20 cellular contexts compared by ENCODE assay signal in genomic region chr2:100629309-100629708, GRCh38.
DNase-seq lines count a peak whose midpoint lies in the region; ATAC-seq and TF ChIP-seq lines count a peak whose summit lies in the region.
"Had no signal": no experiment of that assay in that cellular context is flagged by ENCODE, and none has a peak within 500 bp of the region (broad histone marks: within the 10 kb centered on the region; RNA-seq: fewer than 3 reads in every experiment).

No MANE protein-coding gene starts in this region.

- CTCF ChIA-PET in RWPE1 (lab: Yijun Ruan, JAX): no interaction called here

- peaks cover 12% of the 10 kb centered on the region for H3K4me1 Mint-ChIP-seq in stimulated activated memory B cell treated with anti-CD40 and anti-IgM and Interleukin-4, amounts not matched to agents 10 μg/mL and 1 μg/mL and 100 μg/mL, for 72 hours
- H3K4me1 Mint-ChIP-seq in T-helper 17 cell: peaks cover 45% of the 10 kb centered on the region

- DNase-seq in RWPE1 (ENCODE audit: low spot score): no peak
- peak; percentile 74 for DNase-seq in esophagus muscularis mucosa (ENCODE audit: extremely low spot score)
- DNase-seq in T-helper 17 cell: no peak
- DNase-seq in hypothalamus (lab: John Stamatoyannopoulos, UW): no peak
- no peak for DNase-seq in posterior cingulate gyrus
- DNase-seq: AML-193; CD4-positive, alpha-beta T cell; COR-L47; DMS53; H7; NCI-H1092; NCI-H1417 treated with DMSO at 0.1 percent for 48 hours; NCI-H187 treated with DMSO at 0.1 percent for 48 hours; NCI-H524; NCI-H774 had no signal

- WGBS in esophagus muscularis mucosa: 86% methylated on average over 4 of the region's 5 CpGs

- POLR2A ChIA-PET in RWPE1 (lab: Yijun Ruan, JAX; ENCODE audit: low non-redundant PET): no interaction called here

- H3K27me3 Mint-ChIP-seq in stimulated activated memory B cell treated with anti-CD40 and anti-IgM and Interleukin-4, amounts not matched to agents 10 μg/mL and 1 μg/mL and 100 μg/mL, for 72 hours: peaks cover 30% of the 10 kb centered on the region
- no peaks in the 10 kb centered on the region for H3K27me3 Mint-ChIP-seq in T-helper 17 cell
- H3K27me3 Mint-ChIP-seq: CD4-positive, alpha-beta T cell had no signal

- no peak overlapping the region for H3K4me3 Mint-ChIP-seq in stimulated activated memory B cell treated with anti-CD40 and anti-IgM and Interleukin-4, amounts not matched to agents 10 μg/mL and 1 μg/mL and 100 μg/mL, for 72 hours
- no peak overlapping the region for H3K4me3 Mint-ChIP-seq in T-helper 17 cell
- H3K4me3 Mint-ChIP-seq: CD4-positive, alpha-beta T cell had no signal

- H3K27ac ChIP-seq in RWPE1: 0 out of 2 replicates have a peak overlapping the region, but pooled peaks have one; percentile 4
- H3K27ac ChIP-seq in esophagus muscularis mucosa (replicated peaks in 1 of 4): no peak overlapping the region
- H3K27ac ChIP-seq: A549; BLaER1 treated with 17β-estradiol and CSF1 and Interleukin-3, amounts not matched to agents 10 nM and 100 nM had no signal

- H3K27ac Mint-ChIP-seq in stimulated activated memory B cell treated with anti-CD40 and anti-IgM and Interleukin-4, amounts not matched to agents 10 μg/mL and 1 μg/mL and 100 μg/mL, for 72 hours: no peak overlapping the region
- H3K27ac Mint-ChIP-seq in T-helper 17 cell: no peak overlapping the region
- H3K27ac Mint-ChIP-seq: CD4-positive, alpha-beta T cell had no signal

- H3K36me3 Mint-ChIP-seq in stimulated activated memory B cell treated with anti-CD40 and anti-IgM and Interleukin-4, amounts not matched to agents 10 μg/mL and 1 μg/mL and 100 μg/mL, for 72 hours: no peaks in the 10 kb centered on the region
- no peaks in the 10 kb centered on the region for H3K36me3 Mint-ChIP-seq in T-helper 17 cell (ENCODE audit: low read depth)

- H3K9me3 Mint-ChIP-seq in stimulated activated memory B cell treated with anti-CD40 and anti-IgM and Interleukin-4, amounts not matched to agents 10 μg/mL and 1 μg/mL and 100 μg/mL, for 72 hours: no peaks in the 10 kb centered on the region
- H3K9me3 Mint-ChIP-seq: CD4-positive, alpha-beta T cell had no signal

- no peak overlapping the region for H3K4me3 ChIP-seq in esophagus muscularis mucosa
- H3K4me3 ChIP-seq: A549; BLaER1 treated with 17β-estradiol and CSF1 and Interleukin-3, amounts not matched to agents 10 nM and 100 nM had no signal

- H3K27me3 ChIP-seq in esophagus muscularis mucosa: no peaks in the 10 kb centered on the region
- H3K27me3 ChIP-seq: BLaER1 treated with 17β-estradiol and CSF1 and Interleukin-3, amounts not matched to agents 10 nM and 100 nM had no signal

- H3K4me1 ChIP-seq in esophagus muscularis mucosa: peaks cover 0 to 15% (median 13%) of the 10 kb centered on the region in 4 donors

- TF ChIP-seq POLR2A in esophagus muscularis mucosa (IDR thresholded peaks at IDR 0.05; ENCODE audit: low read depth): no peak

- H3K9me3 ChIP-seq in esophagus muscularis mucosa (no peaks in the 10 kb centered on the region), T-helper 17 cell (ENCODE audit: control insufficient read depth, low read length, poor library complexity, severe bottlenecking) (no peaks in the 10 kb centered on the region)
- H3K9me3 ChIP-seq: A549; BLaER1 treated with 17β-estradiol and CSF1 and Interleukin-3, amounts not matched to agents 10 nM and 100 nM had no signal

- no peak for TF ChIP-seq EP300 in esophagus muscularis mucosa (IDR thresholded peaks at IDR 0.05)

- intact Hi-C loops in esophagus muscularis mucosa (cut with DNase I): no loop called here
- intact Hi-C loops in posterior cingulate gyrus (cut with DNase I): no loop called here

- no peaks in the 10 kb centered on the region for H3K36me3 ChIP-seq in esophagus muscularis mucosa
- H3K36me3 ChIP-seq: BLaER1 treated with 17β-estradiol and CSF1 and Interleukin-3, amounts not matched to agents 10 nM and 100 nM had no signal

- TF ChIP-seq CTCF in RWPE1 (conservative IDR thresholded peaks at IDR 0.05; ENCODE audit: low read depth) (no peak), esophagus muscularis mucosa (IDR thresholded peaks at IDR 0.05) (no peak)

- peak; percentile 58 for ATAC-seq in GM21619 (IDR thresholded peaks at IDR 0.05; ENCODE audit: unreplicated experiment)
- peak; percentile 42 for ATAC-seq in stimulated activated memory B cell treated with anti-CD40 and anti-IgM and Interleukin-4, amounts not matched to agents 10 μg/mL and 1 μg/mL and 100 μg/mL, for 72 hours
- ATAC-seq in T-helper 17 cell: no peak
- ATAC-seq: A549, SK-N-SH treated with all-trans-retinoic acid at 6 μM for 48 hours had no signal
